ENCODE assay signal across 21 cellular contexts in the genomic region with DNA sequence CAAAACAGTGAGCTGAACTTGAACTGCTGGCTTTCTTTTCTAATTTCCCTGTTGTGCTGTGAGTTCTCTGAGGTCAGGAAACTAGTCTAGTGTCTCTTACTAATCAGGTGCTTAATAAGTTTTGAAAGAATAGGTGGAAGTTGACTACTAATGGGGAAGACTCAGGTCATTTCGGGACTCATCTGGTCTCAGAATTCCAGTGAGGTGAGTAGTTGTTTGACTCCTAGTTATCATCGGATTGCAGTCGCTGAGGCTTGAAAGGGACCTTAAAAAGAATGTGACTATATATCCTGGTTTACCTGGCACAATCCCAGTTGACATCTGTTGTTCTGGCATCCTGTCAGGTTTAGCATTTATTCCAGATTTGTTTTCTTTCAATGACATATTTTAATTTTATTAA.
"Had no signal": no experiment of that assay in that cellular context is flagged by ENCODE, and none has a peak within 500 bp of the region (broad histone marks: within the 10 kb centered on the region; RNA-seq: fewer than 3 reads in every experiment).

No MANE protein-coding gene starts in this region.

- H3K9me3 ChIP-seq: adrenal gland, ovary, prostate gland, right atrium auricular region, thoracic aorta, upper lobe of left lung had no signal

- H3K4me1 ChIP-seq: adrenal gland, prostate gland, right atrium auricular region, upper lobe of left lung had no signal

- FAIRE-seq: astrocyte, colon, endothelial cell of umbilical vein had no signal

- H3K27ac ChIP-seq: adrenal gland, dorsolateral prefrontal cortex, ovary, prostate gland, right atrium auricular region, thoracic aorta, upper lobe of left lung had no signal

- H3K27me3 ChIP-seq: adrenal gland, ovary, right atrium auricular region, upper lobe of left lung had no signal

- H3K4me3 ChIP-seq: adrenal gland, dorsolateral prefrontal cortex, ovary, prostate gland, right atrium auricular region, thoracic aorta, upper lobe of left lung had no signal

- ATAC-seq: effector memory CD8-positive, alpha-beta T cell; left ventricle myocardium superior; natural killer cell treated with Interleukin-12 subunit alpha and Interleukin-12 subunit beta and Interleukin-15 and Interleukin-18, amount 100 ng/mL, for 72 hours had no signal

- DNase-seq: activated CD4-positive, alpha-beta T cell treated with anti-CD3 and anti-CD28 coated beads for 1 hour; activated naive CD4-positive, alpha-beta T cell; activated T-cell treated with anti-CD3 and anti-CD28 coated beads, Interleukin-2, amount 50 U/mL, for 1 hour; adrenal gland; dorsolateral prefrontal cortex; effector memory CD8-positive, alpha-beta T cell; immature natural killer cell; left ventricle myocardium superior; midbrain; ovary; stimulated activated CD4-positive, alpha-beta T cell treated with anti-CD3 and anti-CD28 coated beads, Interleukin-4, amount 100 ng/mL, for 24 hours; stimulated activated naive CD4-positive, alpha-beta T cell treated with Interleukin-2 at 50 U/mL for 16 hours; T-helper 9 cell had no signal

- H3K36me3 ChIP-seq: adrenal gland, ovary, prostate gland, right atrium auricular region, thoracic aorta, upper lobe of left lung had no signal
